Comparison of ENCODE assay signal across 16 cellular contexts in the genomic region with DNA sequence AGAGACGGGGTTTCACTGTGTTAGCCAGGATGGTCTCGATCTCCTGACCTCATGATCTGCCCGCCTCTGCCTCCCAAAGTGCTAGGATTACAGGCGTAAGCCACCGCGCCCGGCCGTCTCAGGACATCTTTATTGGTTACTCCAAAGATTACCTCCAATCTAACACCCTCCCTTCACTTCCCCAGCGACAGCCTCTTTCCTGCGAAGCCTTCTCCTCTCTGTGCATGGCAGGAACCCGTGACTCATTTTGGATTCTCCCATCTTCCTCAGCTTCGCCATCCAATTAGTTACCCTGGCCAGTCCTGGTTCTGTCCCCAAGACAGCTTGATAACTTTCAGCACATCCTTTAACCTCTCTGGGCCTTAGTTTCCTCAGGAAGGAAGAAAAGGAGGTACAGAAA. TPM values are rescaled to one million over a fixed set of nuclear protein-coding genes. Genes with fewer than 3 reads are reported as not detected.
A peak's percentile ranks its signal among the peaks of the same experiment; 100 is the strongest.
DNase-seq lines count a peak whose midpoint lies in the region; ATAC-seq and TF ChIP-seq lines count a peak whose summit lies in the region.
"Had no signal": no experiment of that assay in that cellular context is flagged by ENCODE, and none has a peak within 500 bp of the region (broad histone marks: within the 10 kb centered on the region; RNA-seq: fewer than 3 reads in every experiment).

No MANE protein-coding gene starts in this region.

- no peaks in the 10 kb centered on the region for H3K36me3 Mint-ChIP-seq in T-helper 17 cell (ENCODE audit: low read depth)

- no peaks in the 10 kb centered on the region for H3K9me3 ChIP-seq in ascending aorta
- H3K9me3 ChIP-seq in esophagus squamous epithelium, result no peaks in the 10 kb centered on the region
- H3K9me3 ChIP-seq in osteoblast (ENCODE audit: low read depth, low read length), result no peaks in the 10 kb centered on the region
- no peaks in the 10 kb centered on the region for H3K9me3 ChIP-seq in T-helper 17 cell (ENCODE audit: control insufficient read depth, low read length, poor library complexity, severe bottlenecking)
- H3K9me3 ChIP-seq: BE2C, HAP-1 had no signal

- no peak overlapping the region for H3K4me3 ChIP-seq in ascending aorta
- H3K4me3 ChIP-seq in esophagus squamous epithelium, result no peak overlapping the region
- no peak overlapping the region for H3K4me3 ChIP-seq in osteoblast (ENCODE audit: insufficient read depth, low read length)
- H3K4me3 ChIP-seq: HAP-1 had no signal

- no peak for TF ChIP-seq CTCF in ascending aorta (IDR thresholded peaks at IDR 0.05)
- no peak for TF ChIP-seq CTCF in esophagus squamous epithelium (IDR thresholded peaks at IDR 0.05)
- no peak for TF ChIP-seq CTCF in osteoblast (IDR thresholded peaks at IDR 0.05; ENCODE audit: extremely low read depth, low read depth, low read length)

- no peaks in the 10 kb centered on the region for H4K20me1 ChIP-seq in osteoblast (ENCODE audit: insufficient read depth, low read length)

- WGBS in esophagus squamous epithelium, 2 donors, result 75 to 83% methylated on average over 12 of the region's 12 CpGs

- peak overlapping the region; percentile 62 to 70 for H3K27ac ChIP-seq in ascending aorta
- H3K27ac ChIP-seq in esophagus squamous epithelium, result peak overlapping the region; percentile 2 to 83 (median 78)
- no peak overlapping the region for H3K27ac ChIP-seq in osteoblast (ENCODE audit: low read depth, low read length)

- peak; percentile 31 for DNase-seq in EH (ENCODE audit: low read depth)
- DNase-seq in ascending aorta (ENCODE audit: low spot score in 2 of 2), result no peak
- DNase-seq in esophagus squamous epithelium (lab: John Stamatoyannopoulos, UW), result no peak
- DNase-seq in osteoblast (ENCODE audit: insufficient read length, low spot score, missing footprints), result no peak
- DNase-seq in T-helper 17 cell, result no peak
- DNase-seq in NCI-H2171 treated with DMSO at 0.1 percent for 48 hours (lab: John Stamatoyannopoulos, UW), result no peak
- no peak for DNase-seq in mucosa of gallbladder (ENCODE audit: low spot score)
- no peak for DNase-seq in hepatic stellate cell (ENCODE audit: low spot score)
- DNase-seq: 8988T; BE2C; CD4-positive, alpha-beta T cell; NCI-H1417; NCI-H187 treated with DMSO at 0.1 percent for 48 hours; NCI-H446; PC-3 had no signal

- intact Hi-C loops in ascending aorta (cut with DNase I), result no loop called here
- intact Hi-C loops in esophagus squamous epithelium (cut with DNase I), result no loop called here

- H3K4me2 ChIP-seq in osteoblast (ENCODE audit: insufficient read depth, low read length), result no peak overlapping the region

- peaks cover 22% of the 10 kb centered on the region for H3K27me3 Mint-ChIP-seq in T-helper 17 cell
- H3K27me3 Mint-ChIP-seq: CD4-positive, alpha-beta T cell had no signal

- no peak overlapping the region for H3K4me3 Mint-ChIP-seq in T-helper 17 cell
- H3K4me3 Mint-ChIP-seq: CD4-positive, alpha-beta T cell had no signal

- no peaks in the 10 kb centered on the region for H3K79me2 ChIP-seq in osteoblast (ENCODE audit: insufficient read depth, low read length)

- TF ChIP-seq POLR2A in esophagus squamous epithelium (IDR thresholded peaks at IDR 0.05), result no peak

- peaks cover 2% of the 10 kb centered on the region for H3K4me1 Mint-ChIP-seq in T-helper 17 cell

- peaks cover 0 to 4% of the 10 kb centered on the region in 2 donors for H3K4me1 ChIP-seq in ascending aorta
- peaks cover 0 to 6% (median 0%) of the 10 kb centered on the region in 3 donors for H3K4me1 ChIP-seq in esophagus squamous epithelium
- H3K4me1 ChIP-seq in osteoblast (ENCODE audit: insufficient read depth, low read length), result no peaks in the 10 kb centered on the region
- H3K4me1 ChIP-seq: HAP-1 had no signal

- ATAC-seq in T-helper 17 cell, result no peak
- ATAC-seq: PC-3 had no signal

- H3K27me3 ChIP-seq in ascending aorta (no peaks in the 10 kb centered on the region), esophagus squamous epithelium (no peaks in the 10 kb centered on the region), osteoblast (ENCODE audit: insufficient read depth, low read length) (peaks cover 4% of the 10 kb centered on the region)
- H3K27me3 ChIP-seq: BE2C had no signal

- H3K27ac Mint-ChIP-seq in T-helper 17 cell, result no peak overlapping the region
- H3K27ac Mint-ChIP-seq: CD4-positive, alpha-beta T cell had no signal

- H3K36me3 ChIP-seq in ascending aorta (no peaks in the 10 kb centered on the region), esophagus squamous epithelium (no peaks in the 10 kb centered on the region), osteoblast (ENCODE audit: insufficient read depth, low read length) (no peaks in the 10 kb centered on the region)
- H3K36me3 ChIP-seq: BE2C, HAP-1 had no signal

- peak overlapping the region; percentile 15 for H2AFZ ChIP-seq in osteoblast (ENCODE audit: low read length)

RNA-seq across cellular contexts. Expression of a gene that starts 51.3 kb away (rescaled TPM):
- total RNA-seq in ascending aorta (47.0 TPM), esophagus squamous epithelium (10 to 100 TPM in 1 of 4 donors, 1 to 10 TPM in 2, under 1 TPM in 1; 0.99 to 22.9 (median 3.1) TPM), osteoblast (0.88 and 1.1 TPM in 2 replicates), T-helper 17 cell (1 to 10 TPM; 1.7 to 2.2 TPM), mucosa of gallbladder (4.5 TPM)
